Comparison of ENCODE assay signal across 1 cellular context in the genomic region with DNA sequence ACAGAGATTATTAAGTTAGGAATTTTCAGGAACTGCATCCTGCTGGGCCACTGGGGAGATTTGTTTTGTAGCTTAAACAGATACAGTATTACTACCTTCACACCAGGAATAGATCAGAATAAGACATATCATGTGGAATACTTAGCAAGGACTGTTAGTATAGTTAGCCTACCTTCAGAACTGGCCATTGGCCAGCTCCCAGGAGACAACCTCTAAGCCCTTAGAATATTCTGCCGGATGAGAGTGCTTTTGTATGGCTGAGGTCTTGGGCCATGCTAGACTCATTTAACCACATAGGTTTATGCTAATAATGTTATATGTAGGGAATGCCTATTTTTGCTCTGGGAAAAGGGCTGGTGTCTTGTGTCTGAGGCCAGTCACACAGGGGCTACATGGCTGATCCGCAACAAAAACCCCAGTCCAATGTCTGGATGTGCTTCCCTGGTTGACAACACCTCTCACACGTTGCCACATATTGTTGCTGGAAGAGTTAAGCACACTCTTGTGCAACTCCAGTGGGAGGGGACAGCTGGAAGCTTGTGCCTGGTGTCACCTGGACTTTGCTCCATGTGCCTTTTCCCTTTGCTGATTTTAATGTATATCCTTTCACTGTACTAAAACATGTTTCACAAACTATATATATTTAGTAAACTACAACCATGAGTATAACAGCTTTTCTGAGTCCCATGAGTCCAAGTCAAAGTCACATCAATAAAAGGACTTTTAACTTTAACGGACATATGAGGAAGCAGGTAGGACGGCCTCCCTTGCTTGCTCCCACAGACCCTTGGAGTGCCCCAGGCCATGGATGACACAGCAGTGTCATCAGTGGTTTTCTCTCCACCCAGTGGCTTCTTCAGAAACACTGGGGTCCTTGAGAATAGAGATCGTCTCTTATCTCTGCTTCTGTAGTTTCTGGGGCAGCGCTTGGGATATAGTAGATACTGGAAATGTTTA.
TF ChIP-seq lines count a peak whose summit lies in the region.

No MANE protein-coding gene starts in this region.

TF ChIP-seq in HepG2, 621 proteins besides CTCF, POLR2A, EP300 and RAD21 (continued from another document and continues in another):
- TF ChIP-seq ZNF788 (CRISPR knock-in tag; IDR thresholded peaks at IDR 0.05; ENCODE audit: borderline replicate concordance) (peak; percentile 86; the same call in 1 of the 2 replicates), ARID3A (IDR thresholded peaks at IDR 0.05; ENCODE audit: low read depth, low read length) (peak; percentile 54; the same call in 1 of the 2 replicates), KDM2A (CRISPR knock-in tag; IDR thresholded peaks at IDR 0.05; ENCODE audit: borderline replicate concordance, low read depth) (peak; percentile 69; the same call in 1 of the 2 replicates), STAT5B (CRISPR knock-in tag; IDR thresholded peaks at IDR 0.05) (no peak), FOXP4 (CRISPR knock-in tag; IDR thresholded peaks at IDR 0.05) (peak; percentile 94), SP5 (CRISPR knock-in tag; IDR thresholded peaks at IDR 0.05; ENCODE audit: borderline replicate concordance, low read depth) (peak; percentile 94), ELF3 (CRISPR knock-in tag; IDR thresholded peaks at IDR 0.05) (peak; percentile 86), RELA (CRISPR knock-in tag; IDR thresholded peaks at IDR 0.05) (0 out of 2 replicates have a peak, but pooled peaks have one; percentile 32), RFX1 (IDR thresholded peaks at IDR 0.05) (no peak), ZNF121 (CRISPR knock-in tag; IDR thresholded peaks at IDR 0.05) (0 out of 2 replicates have a peak, but pooled peaks have one; percentile 13), MEIS1 (CRISPR knock-in tag; IDR thresholded peaks at IDR 0.05; ENCODE audit: borderline replicate concordance) (no peak), ZHX2 (IDR thresholded peaks at IDR 0.05; ENCODE audit: low read depth) (peak; percentile 52; the same call in 1 of the 2 replicates), ZHX2 (CRISPR knock-in tag; IDR thresholded peaks at IDR 0.05; ENCODE audit: borderline replicate concordance) (peak; percentile 54; the same call in 1 of the 2 replicates), PRPF4 (IDR thresholded peaks at IDR 0.05; ENCODE audit: low read depth, low read length, poor library complexity, severe bottlenecking) (no peak), FOXO1 (CRISPR knock-in tag; IDR thresholded peaks at IDR 0.05) (peak; percentile 97), HMG20A (CRISPR knock-in tag; IDR thresholded peaks at IDR 0.05; ENCODE audit: borderline replicate concordance) (peak; percentile 95; the same call in 1 of the 2 replicates), TOPORS (CRISPR knock-in tag; IDR thresholded peaks at IDR 0.05) (0 out of 2 replicates have a peak, but pooled peaks have one; percentile 44), ZBTB1 (CRISPR knock-in tag; IDR thresholded peaks at IDR 0.05; ENCODE audit: borderline replicate concordance) (no peak), ZNF335 (CRISPR knock-in tag; IDR thresholded peaks at IDR 0.05) (0 out of 2 replicates have a peak, but pooled peaks have one; percentile 51), MIER3 (CRISPR knock-in tag; IDR thresholded peaks at IDR 0.05; ENCODE audit: borderline replicate concordance) (peak; percentile 95), NR2F2 (IDR thresholded peaks at IDR 0.05; ENCODE audit: borderline replicate concordance, low read depth) (no peak), ZNF670 (CRISPR knock-in tag; IDR thresholded peaks at IDR 0.05; ENCODE audit: borderline replicate concordance) (no peak), HNRNPLL (IDR thresholded peaks at IDR 0.05; ENCODE audit: low read depth, low read length, poor library complexity, severe bottlenecking) (no peak), ZNF570 (CRISPR knock-in tag; IDR thresholded peaks at IDR 0.05; ENCODE audit: borderline replicate concordance) (no peak), KLF16 (CRISPR knock-in tag; IDR thresholded peaks at IDR 0.05) (peak in 1 of 2 experiments; percentile 95; a peak in 2 of 4 replicates), ELF4 (CRISPR knock-in tag; IDR thresholded peaks at IDR 0.05; ENCODE audit: borderline replicate concordance) (no peak), CERS6 (CRISPR knock-in tag; IDR thresholded peaks at IDR 0.05) (no peak), POGZ (CRISPR knock-in tag; IDR thresholded peaks at IDR 0.05) (peak; percentile 92)
- TF ChIP-seq, protein P1, sequence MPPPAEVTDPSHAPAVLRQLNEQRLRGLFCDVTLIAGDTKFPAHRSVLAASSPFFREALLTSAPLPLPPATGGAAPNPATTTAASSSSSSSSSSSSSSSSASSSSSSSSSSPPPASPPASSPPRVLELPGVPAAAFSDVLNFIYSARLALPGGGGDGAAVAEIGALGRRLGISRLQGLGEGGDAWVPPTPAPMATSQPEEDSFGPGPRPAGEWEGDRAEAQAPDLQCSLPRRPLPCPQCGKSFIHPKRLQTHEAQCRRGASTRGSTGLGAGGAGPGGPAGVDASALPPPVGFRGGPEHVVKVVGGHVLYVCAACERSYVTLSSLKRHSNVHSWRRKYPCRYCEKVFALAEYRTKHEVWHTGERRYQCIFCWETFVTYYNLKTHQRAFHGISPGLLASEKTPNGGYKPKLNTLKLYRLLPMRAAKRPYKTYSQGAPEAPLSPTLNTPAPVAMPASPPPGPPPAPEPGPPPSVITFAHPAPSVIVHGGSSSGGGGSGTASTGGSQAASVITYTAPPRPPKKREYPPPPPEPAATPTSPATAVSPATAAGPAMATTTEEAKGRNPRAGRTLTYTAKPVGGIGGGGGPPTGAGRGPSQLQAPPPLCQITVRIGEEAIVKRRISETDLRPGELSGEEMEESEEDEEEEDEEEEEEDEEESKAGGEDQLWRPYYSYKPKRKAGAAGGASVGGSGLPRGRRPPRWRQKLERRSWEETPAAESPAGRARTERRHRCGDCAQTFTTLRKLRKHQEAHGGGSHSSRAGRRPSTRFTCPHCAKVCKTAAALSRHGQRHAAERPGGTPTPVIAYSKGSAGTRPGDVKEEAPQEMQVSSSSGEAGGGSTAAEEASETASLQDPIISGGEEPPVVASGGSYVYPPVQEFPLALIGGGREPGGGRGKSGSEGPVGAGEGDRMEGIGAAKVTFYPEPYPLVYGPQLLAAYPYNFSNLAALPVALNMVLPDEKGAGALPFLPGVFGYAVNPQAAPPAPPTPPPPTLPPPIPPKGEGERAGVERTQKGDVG (CRISPR knock-in tag; IDR thresholded peaks at IDR 0.05; ENCODE audit: borderline replicate concordance), result no peak
- TF ChIP-seq, protein P2, sequence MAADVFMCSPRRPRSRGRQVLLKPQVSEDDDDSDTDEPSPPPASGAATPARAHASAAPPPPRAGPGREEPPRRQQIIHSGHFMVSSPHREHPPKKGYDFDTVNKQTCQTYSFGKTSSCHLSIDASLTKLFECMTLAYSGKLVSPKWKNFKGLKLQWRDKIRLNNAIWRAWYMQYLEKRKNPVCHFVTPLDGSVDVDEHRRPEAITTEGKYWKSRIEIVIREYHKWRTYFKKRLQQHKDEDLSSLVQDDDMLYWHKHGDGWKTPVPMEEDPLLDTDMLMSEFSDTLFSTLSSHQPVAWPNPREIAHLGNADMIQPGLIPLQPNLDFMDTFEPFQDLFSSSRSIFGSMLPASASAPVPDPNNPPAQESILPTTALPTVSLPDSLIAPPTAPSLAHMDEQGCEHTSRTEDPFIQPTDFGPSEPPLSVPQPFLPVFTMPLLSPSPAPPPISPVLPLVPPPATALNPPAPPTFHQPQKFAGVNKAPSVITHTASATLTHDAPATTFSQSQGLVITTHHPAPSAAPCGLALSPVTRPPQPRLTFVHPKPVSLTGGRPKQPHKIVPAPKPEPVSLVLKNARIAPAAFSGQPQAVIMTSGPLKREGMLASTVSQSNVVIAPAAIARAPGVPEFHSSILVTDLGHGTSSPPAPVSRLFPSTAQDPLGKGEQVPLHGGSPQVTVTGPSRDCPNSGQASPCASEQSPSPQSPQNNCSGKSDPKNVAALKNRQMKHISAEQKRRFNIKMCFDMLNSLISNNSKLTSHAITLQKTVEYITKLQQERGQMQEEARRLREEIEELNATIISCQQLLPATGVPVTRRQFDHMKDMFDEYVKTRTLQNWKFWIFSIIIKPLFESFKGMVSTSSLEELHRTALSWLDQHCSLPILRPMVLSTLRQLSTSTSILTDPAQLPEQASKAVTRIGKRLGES (CRISPR knock-in tag; IDR thresholded peaks at IDR 0.05; ENCODE audit: borderline replicate concordance), result no peak
- TF ChIP-seq, protein P3, sequence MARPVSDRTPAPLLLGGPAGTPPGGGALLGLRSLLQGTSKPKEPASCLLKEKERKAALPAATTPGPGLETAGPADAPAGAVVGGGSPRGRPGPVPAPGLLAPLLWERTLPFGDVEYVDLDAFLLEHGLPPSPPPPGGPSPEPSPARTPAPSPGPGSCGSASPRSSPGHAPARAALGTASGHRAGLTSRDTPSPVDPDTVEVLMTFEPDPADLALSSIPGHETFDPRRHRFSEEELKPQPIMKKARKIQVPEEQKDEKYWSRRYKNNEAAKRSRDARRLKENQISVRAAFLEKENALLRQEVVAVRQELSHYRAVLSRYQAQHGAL (CRISPR knock-in tag; IDR thresholded peaks at IDR 0.05; ENCODE audit: not compliant biosample characterization), result no peak
